ENCODE assay signal across 16 cellular contexts in the genomic region with DNA sequence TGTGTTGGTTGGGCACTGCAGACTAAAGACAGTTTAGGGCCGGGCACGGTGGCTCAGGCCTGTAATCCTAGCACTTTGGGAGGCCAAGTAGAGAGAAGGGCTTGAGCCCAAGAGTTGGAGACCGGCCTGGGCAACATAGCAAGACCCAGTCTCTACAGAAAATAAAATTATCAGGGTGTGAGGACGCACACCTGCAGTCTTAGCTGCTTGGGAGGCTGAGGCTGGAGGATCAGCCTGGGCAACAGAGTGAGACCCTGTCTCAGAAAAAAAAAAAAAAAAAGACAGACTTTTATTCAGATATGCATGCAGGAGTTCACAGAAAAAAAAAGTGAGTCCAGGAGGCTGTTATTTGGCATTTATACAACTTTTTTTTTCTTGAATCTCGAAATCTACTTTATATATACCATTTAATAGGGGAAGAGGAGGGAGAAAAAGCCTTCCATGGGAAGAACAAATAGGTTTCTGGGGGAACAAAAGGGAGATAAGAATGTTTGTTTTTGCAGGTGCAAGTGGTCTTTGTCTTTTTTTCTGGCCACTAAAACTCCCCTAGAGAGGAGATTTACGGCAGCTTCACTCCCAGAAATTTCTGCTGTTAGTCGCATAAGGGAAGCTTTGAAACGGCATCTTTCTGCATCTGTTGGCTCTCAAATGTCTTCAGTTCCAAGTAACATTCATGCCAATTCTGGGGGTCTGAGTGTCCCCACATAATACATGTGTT. TPM values are rescaled to one million over a fixed set of nuclear protein-coding genes. Genes with fewer than 3 reads are reported as not detected.
DNase-seq lines count a peak whose midpoint lies in the region; ATAC-seq, FAIRE-seq and TF ChIP-seq lines count a peak whose summit lies in the region.
"Had no signal": no experiment of that assay in that cellular context is flagged by ENCODE, and none has a peak within 500 bp of the region (broad histone marks: within the 10 kb centered on the region; RNA-seq: fewer than 3 reads in every experiment).

No MANE protein-coding gene starts in this region.

- ATAC-seq in K562 (no peak), heart right ventricle (no peak)

- H3K4me3 Mint-ChIP-seq in nephron = no peak overlapping the region
- H3K4me3 Mint-ChIP-seq: CD4-positive, CD25-positive, alpha-beta regulatory T cell; HFFc6 had no signal

- H3K9ac ChIP-seq in K562 (ENCODE audit: insufficient read depth in 1 of 2, low read depth in 2 of 2, low read length in 2 of 2) = no peak overlapping the region

- POLR2A ChIA-PET in HEK293 (lab: Yijun Ruan, JAX) = no interaction called here
- POLR2A ChIA-PET in K562 (lab: Yijun Ruan, JAX) = interaction anchor here (1.0 to 1.4 kb wide), 2 partner anchors 9 to 12 kb away, joined by 3 to 4 read pairs; no protein-coding TSS in a partner anchor

- H3K36me3 Mint-ChIP-seq in nephron (ENCODE audit: low read depth) = no peaks in the 10 kb centered on the region
- H3K36me3 Mint-ChIP-seq: CD4-positive, CD25-positive, alpha-beta regulatory T cell had no signal

- H3K27ac ChIP-seq in HEK293 (ENCODE audit: extremely low read depth, low read depth, low read length) (no peak overlapping the region), K562 (ENCODE audit: extremely low read depth, low read depth, low read length) (no peak overlapping the region), testis (peak overlapping the region; percentile 29 to 89), heart right ventricle (no peak overlapping the region)

- no peak overlapping the region for H3K4me2 ChIP-seq in K562 (ENCODE audit: insufficient read depth, low read length)

- H3K36me3 ChIP-seq in HEK293 (ENCODE audit: control insufficient read depth in 2 of 2, insufficient read depth in 1 of 2, low read length in 2 of 2) = no peaks in the 10 kb centered on the region
- H3K36me3 ChIP-seq in K562 (ENCODE audit: control insufficient read depth, insufficient read depth, low read length) = no peaks in the 10 kb centered on the region
- H3K36me3 ChIP-seq in testis (ENCODE audit: low read depth, missing control alignments) = no peaks in the 10 kb centered on the region
- H3K36me3 ChIP-seq in heart right ventricle = no peaks in the 10 kb centered on the region
- H3K36me3 ChIP-seq: HAP-1 had no signal

- no peaks in the 10 kb centered on the region for H3K9me1 ChIP-seq in K562 (ENCODE audit: control insufficient read depth, insufficient read depth, low read length)

- TF ChIP-seq RAD21 in K562 (CRISPR knock-in tag; conservative IDR thresholded peaks at IDR 0.05 in 1 of 2, IDR thresholded peaks at IDR 0.05 in 1 of 2) = no peak

- no peak for FAIRE-seq in K562 (lab: Jason Lieb, UNC)
- FAIRE-seq: GM19239, H1 had no signal

- DNase-seq in K562 (ENCODE audit: extremely low read depth in 1 of 4, low spot score in 3 of 4) (no peak), testis (no peak), activated T-cell treated with anti-CD3 and anti-CD28 coated beads for 4 hours (no peak), OCI-M2 (lab: John Stamatoyannopoulos, UW; ENCODE audit: unreplicated experiment) (no peak), heart right ventricle (no peak)
- DNase-seq: ACHN; CD4-positive, CD25-positive, alpha-beta regulatory T cell; DMS53; GF-D8; HFFc6 had no signal

- H3K4me1 ChIP-seq in HEK293 (ENCODE audit: control insufficient read depth, insufficient read depth, low read length) = no peaks in the 10 kb centered on the region; the same call in 1 of the 2 replicates
- H3K4me1 ChIP-seq in K562 (replicated peaks in 1 of 2; ENCODE audit: control insufficient read depth in 2 of 2, insufficient read depth in 2 of 2, low read length in 2 of 2) = peaks cover 10 to 20% of the 10 kb centered on the region in 2 experiments; a peak in 4 of 5 replicates
- peaks cover 51% of the 10 kb centered on the region for H3K4me1 ChIP-seq in testis
- H3K4me1 ChIP-seq in heart right ventricle = peaks cover 0 to 7% (median 5%) of the 10 kb centered on the region in 9 donors
- H3K4me1 ChIP-seq: HAP-1 had no signal

- H3K9me3 Mint-ChIP-seq in nephron = no peaks in the 10 kb centered on the region
- H3K9me3 Mint-ChIP-seq: CD4-positive, CD25-positive, alpha-beta regulatory T cell; HFFc6 had no signal

- no peak overlapping the region for H3K4me3 ChIP-seq in HEK293 (ENCODE audit: low read depth, low read length)
- no peak overlapping the region for H3K4me3 ChIP-seq in K562
- H3K4me3 ChIP-seq in testis = no peak overlapping the region
- H3K4me3 ChIP-seq in heart right ventricle = no peak overlapping the region
- H3K4me3 ChIP-seq: BLaER1 treated with 17β-estradiol and CSF1 and Interleukin-3, amounts not matched to agents 10 nM and 100 nM; HAP-1 had no signal

- no peaks in the 10 kb centered on the region for H3K4me1 Mint-ChIP-seq in nephron

- CTCF ChIA-PET in HEK293 (lab: Yijun Ruan, JAX) = interaction anchor here (0.6 to 2.6 kb wide), 3 partner anchors 11 to 451 kb away, joined by 3 to 9 read pairs (median 3); no protein-coding TSS in a partner anchor
- CTCF ChIA-PET in K562 (lab: Yijun Ruan, JAX; ENCODE audit: low intra/inter-chr PET ratio) = no interaction called here

- BruUV-seq in K562 (replicated peaks; lab: Mats Ljungman, UMichigan) = no TSS peak

- H3K79me2 ChIP-seq in K562 (ENCODE audit: control insufficient read depth, insufficient read depth, low read length) = peaks cover 7% of the 10 kb centered on the region

- intact Hi-C loops in K562 (cut with micrococcal nuclease) (loop anchor here (5.0 kb wide), 1 partner anchor 328 kb away; no protein-coding TSS in a partner anchor), testis (cut with DNase I; ENCODE audit: low total_unique reads) (no loop called here), heart right ventricle (cut with DNase I) (loop anchor here in 2 of 10 donors (10.0 kb wide), 1 partner anchor 326 kb away; no protein-coding TSS in a partner anchor)

- peak overlapping the region; percentile 35 to 59 (median 45) for H3K27ac Mint-ChIP-seq in nephron
- H3K27ac Mint-ChIP-seq: CD4-positive, CD25-positive, alpha-beta regulatory T cell; HFFc6 had no signal

- TF ChIP-seq CTCF in HEK293 (tag by site-specific recombination; IDR thresholded peaks at IDR 0.05) (no peak), K562 (IDR thresholded peaks at IDR 0.05 in 2 of 3, conservative IDR thresholded peaks at IDR 0.05 in 1 of 3; ENCODE audit: insufficient read depth in 2 of 3, low read depth in 1 of 3, low read length in 3 of 3) (no peak), nephron (IDR thresholded peaks at IDR 0.05; ENCODE audit: unreplicated experiment in 3 of 3) (no peak), testis (IDR thresholded peaks at IDR 0.05) (no peak), heart right ventricle (IDR thresholded peaks at IDR 0.05) (no peak)

- peaks cover under 1% of the 10 kb centered on the region; the same call in 1 of the 2 replicates for H4K20me1 ChIP-seq in K562 (replicated peaks; ENCODE audit: control insufficient read depth, insufficient read depth, low read length)

- no peak overlapping the region for H2AFZ ChIP-seq in K562 (ENCODE audit: low read depth, low read length)

- WGBS in K562 (ENCODE audit: insufficient coverage, low coverage, missing lambda C conversion rate) = 61% methylated on average over 8 of the region's 8 CpGs
- 46 to 71% methylated on average over 8 of the region's 8 CpGs for WGBS in testis, 2 donors
- 85 to 87% methylated on average over 8 of the region's 8 CpGs for WGBS in heart right ventricle, 2 donors

- H3K27me3 ChIP-seq in K562 (ENCODE audit: control insufficient read depth in 2 of 2, insufficient read depth in 2 of 2, low read length in 2 of 2) (no peaks in the 10 kb centered on the region), testis (no peaks in the 10 kb centered on the region), heart right ventricle (no peaks in the 10 kb centered on the region)
- H3K27me3 ChIP-seq: BLaER1 treated with 17β-estradiol and CSF1 and Interleukin-3, amounts not matched to agents 10 nM and 100 nM had no signal

- no peaks in the 10 kb centered on the region for H3K27me3 Mint-ChIP-seq in nephron (ENCODE audit: low read depth)

- no peaks in the 10 kb centered on the region for H3K9me3 ChIP-seq in HEK293 (ENCODE audit: control insufficient read depth, insufficient read depth, low read depth, low read length)
- H3K9me3 ChIP-seq in K562 (replicated peaks; ENCODE audit: control insufficient read depth, insufficient read depth, low read depth, low read length) = no peaks in the 10 kb centered on the region
- no peaks in the 10 kb centered on the region for H3K9me3 ChIP-seq in testis
- no peaks in the 10 kb centered on the region for H3K9me3 ChIP-seq in heart right ventricle
- H3K9me3 ChIP-seq: BLaER1 treated with 17β-estradiol and CSF1 and Interleukin-3, amounts not matched to agents 10 nM and 100 nM; HAP-1 had no signal

- TF ChIP-seq EP300 in K562 (IDR thresholded peaks at IDR 0.05; ENCODE audit: low read length) = no peak

- in situ Hi-C loops in K562 (cut with MboI) = no loop called here

- TF ChIP-seq POLR2A in K562 (conservative IDR thresholded peaks at IDR 0.05) = no peak
- TF ChIP-seq POLR2A in testis (IDR thresholded peaks at IDR 0.05) = no peak

TF ChIP-seq in HEK293, 187 proteins besides CTCF, POLR2A, EP300 and RAD21 (continues in another document):
- TF ChIP-seq ZNF23 (tag by site-specific recombination; IDR thresholded peaks at IDR 0.05; ENCODE audit: borderline replicate concordance) (no peak), ZNF24 (tag by site-specific recombination; IDR thresholded peaks at IDR 0.05) (no peak)

RNA-seq across cellular contexts. Expression of a gene that starts 4.1 kb away (rescaled TPM):
- 38.9 and 108 TPM in 2 replicates for total RNA-seq in K562 (2011; cell fraction: chromatin; rRNA removed; ENCODE audit: low replicate concordance)
- total RNA-seq in K562 (2011; cell fraction: nucleolus; rRNA removed) = 25.7 and 28.0 TPM in 2 replicates
- total RNA-seq in K562 (2011; cell fraction: nucleoplasm; rRNA removed) = 39.7 and 43.1 TPM in 2 replicates
- 72.3 and 112 TPM in 2 replicates for total RNA-seq in K562 (2014; rRNA removed)
- total RNA-seq in K562 (2014; rRNA removed; fragmentation: Illumina TruSeq; extraction: Trizol) = 147 and 189 TPM in 2 replicates
- total RNA-seq in K562 (2015; rRNA removed; fragmentation: Illumina TruSeq; extraction: Trizol) = 107 and 122 TPM in 2 replicates
- total RNA-seq in K562 (2021) = 142 and 146 TPM in 2 replicates
- 54.4 and 74.7 TPM in 2 replicates for polyA plus RNA-seq in K562 (2011; rRNA removed)
- polyA plus RNA-seq in K562 (2011; cell fraction: cytosol; rRNA removed) = 29.7 and 38.7 TPM in 2 replicates
- polyA plus RNA-seq in K562 (2011; cell fraction: nucleus; rRNA removed) = 19.6 and 27.8 TPM in 2 replicates
- polyA plus RNA-seq in K562 (2012) = 54.1 and 63.9 TPM in 2 replicates
- polyA plus RNA-seq in K562 (2014; fragmentation: Illumina TruSeq; extraction: Trizol) = 99.9 and 127 TPM in 2 replicates
- 10 to 100 TPM; 15.3 to 30.3 TPM for polyA plus RNA-seq in K562 (2014; fragmentation: Nextera tagmentation; extraction: Ambion mirVana)
- polyA plus RNA-seq in K562 (2014; rRNA removed) = 78.0 and 80.5 TPM in 2 replicates
- 127 and 153 TPM in 2 replicates for polyA minus RNA-seq in K562 (2011; rRNA and poly(A)+ RNA removed)
- 69.2 and 76.6 TPM in 2 replicates for polyA minus RNA-seq in K562 (2011; cell fraction: cytosol; rRNA and poly(A)+ RNA removed)
- 16.4 and 32.9 TPM in 2 replicates for polyA minus RNA-seq in K562 (2011; cell fraction: nucleus; rRNA and poly(A)+ RNA removed)
- total RNA-seq in testis = 100 to 1,000 TPM; 107 to 136 TPM
- polyA plus RNA-seq in testis (ENCODE audit: insufficient read depth, low read depth, low replicate concordance) = 84.9 TPM
- 10 to 100 TPM; 19.0 to 25.2 (median 21.5) TPM for total RNA-seq in heart right ventricle
- 1 to 10 TPM; 4.5 to 9.8 TPM for polyA plus RNA-seq in heart right ventricle

Comparison
In these comparisons a context has a peak if more than half of its experiments do, and no peak if none do; other contexts are left out.
1. H3K27ac ChIP-seq: peak in testis (2 of 2); none in HEK293 (single experiment), K562 (single experiment) and heart right ventricle (0 of 10).